Comparison of ENCODE assay signal across 11 cellular contexts in genomic region chr1:224499204-224499603, GRCh38.
A peak's percentile ranks its signal among the peaks of the same experiment; 100 is the strongest.
DNase-seq lines count a peak whose midpoint lies in the region; ATAC-seq, FAIRE-seq and TF ChIP-seq lines count a peak whose summit lies in the region.
"Had no signal": no experiment of that assay in that cellular context is flagged by ENCODE, and none has a peak within 500 bp of the region (broad histone marks: within the 10 kb centered on the region; RNA-seq: fewer than 3 reads in every experiment).

No MANE protein-coding gene starts in this region.

- H3K9me3 Mint-ChIP-seq in activated T-cell treated with anti-CD3 and anti-CD28 coated beads, Interleukin-2, amount 50 U/mL, for 72 hours, result peaks cover 3 to 5% of the 10 kb centered on the region in 2 donors

- in situ Hi-C loops in gastrocnemius medialis (cut with MboI; ENCODE audit: low sequenced_read_pairs in 4 of 4), result no loop called here

- H3K27me3 ChIP-seq in SJSA1 (replicated peaks) (no peaks in the 10 kb centered on the region), suprapubic skin (no peaks in the 10 kb centered on the region), gastrocnemius medialis (no peaks in the 10 kb centered on the region)
- H3K27me3 ChIP-seq: Peyer's patch had no signal

- no peak for TF ChIP-seq POLR2A in suprapubic skin (IDR thresholded peaks at IDR 0.05)
- no peak for TF ChIP-seq POLR2A in gastrocnemius medialis (IDR thresholded peaks at IDR 0.05)

- peaks cover 48% of the 10 kb centered on the region for H3K4me1 ChIP-seq in SJSA1 (replicated peaks)
- H3K4me1 ChIP-seq in suprapubic skin, result peaks cover 75% of the 10 kb centered on the region
- H3K4me1 ChIP-seq in gastrocnemius medialis, result peaks cover 23 to 32% of the 10 kb centered on the region in 2 donors

- no peak overlapping the region for H3K4me3 ChIP-seq in SJSA1
- no peak overlapping the region for H3K4me3 ChIP-seq in suprapubic skin
- H3K4me3 ChIP-seq in gastrocnemius medialis, result no peak overlapping the region
- H3K4me3 ChIP-seq: Peyer's patch had no signal

- H3K4me1 Mint-ChIP-seq in activated T-cell treated with anti-CD3 and anti-CD28 coated beads, Interleukin-2, amount 50 U/mL, for 72 hours (ENCODE audit: low read depth), result peaks cover 70% of the 10 kb centered on the region

- H3K36me3 Mint-ChIP-seq in activated T-cell treated with anti-CD3 and anti-CD28 coated beads, Interleukin-2, amount 50 U/mL, for 72 hours (ENCODE audit: insufficient read depth in 2 of 2), result peaks cover 5 to 11% of the 10 kb centered on the region in 2 donors

- H3K27ac ChIP-seq in SJSA1, result peak overlapping the region; percentile 98
- H3K27ac ChIP-seq in epithelial cell of prostate, result peak overlapping the region; percentile 95
- H3K27ac ChIP-seq in suprapubic skin, result peak overlapping the region; percentile 91
- peak overlapping the region in 1 of 4 donors; percentile 58 for H3K27ac ChIP-seq in gastrocnemius medialis

- H3K9me3 ChIP-seq in SJSA1 (replicated peaks), result no peaks in the 10 kb centered on the region
- no peaks in the 10 kb centered on the region for H3K9me3 ChIP-seq in suprapubic skin
- no peaks in the 10 kb centered on the region for H3K9me3 ChIP-seq in gastrocnemius medialis
- H3K9me3 ChIP-seq: Peyer's patch had no signal

- DNase-seq in activated T-cell treated with anti-CD3 and anti-CD28 coated beads, Interleukin-2, amount 50 U/mL, for 72 hours, result no peak
- no peak for DNase-seq in activated T-cell treated with anti-CD3 and anti-CD28 coated beads, Interleukin-2, amount 50 U/mL, for 48 hours
- DNase-seq in SJSA1 (ENCODE audit: low read depth in 1 of 2, low spot score in 2 of 2) (no peak), epithelial cell of prostate (ENCODE audit: low read depth, low spot score) (no peak), suprapubic skin (ENCODE audit: low spot score in 2 of 2) (no peak), mesenteric fat pad (ENCODE audit: low spot score) (no peak), GM19239 (ENCODE audit: insufficient read length, low spot score) (no peak), gastrocnemius medialis (no peak)
- DNase-seq: effector CD8-positive, alpha-beta T cell; NCI-H1417; Peyer's patch had no signal

- no peaks in the 10 kb centered on the region for H3K27me3 Mint-ChIP-seq in activated T-cell treated with anti-CD3 and anti-CD28 coated beads, Interleukin-2, amount 50 U/mL, for 72 hours (ENCODE audit: low read depth)

- peak overlapping the region; percentile 88 for H3K27ac Mint-ChIP-seq in activated T-cell treated with anti-CD3 and anti-CD28 coated beads, Interleukin-2, amount 50 U/mL, for 72 hours

- no peak for ATAC-seq in activated T-cell treated with anti-CD3 and anti-CD28 coated beads, Interleukin-2, amount 50 U/mL, for 72 hours (replicated peaks in 1 of 2)
- no peak for ATAC-seq in gastrocnemius medialis

- peak overlapping the region; percentile 48 to 63 for H3K4me3 Mint-ChIP-seq in activated T-cell treated with anti-CD3 and anti-CD28 coated beads, Interleukin-2, amount 50 U/mL, for 72 hours

- no peak for TF ChIP-seq EP300 in suprapubic skin (IDR thresholded peaks at IDR 0.05)

- FAIRE-seq in GM19239 (lab: Jason Lieb, UNC), result no peak

- H3K36me3 ChIP-seq in SJSA1, result no peaks in the 10 kb centered on the region
- no peaks in the 10 kb centered on the region for H3K36me3 ChIP-seq in suprapubic skin
- H3K36me3 ChIP-seq in gastrocnemius medialis, result no peaks in the 10 kb centered on the region
- H3K36me3 ChIP-seq: Peyer's patch had no signal

- TF ChIP-seq CTCF in suprapubic skin (IDR thresholded peaks at IDR 0.05) (no peak), gastrocnemius medialis (IDR thresholded peaks at IDR 0.05 in 4 of 5, conservative IDR thresholded peaks at IDR 0.05 in 1 of 5) (no peak)

- intact Hi-C loops in gastrocnemius medialis (cut with DNase I; ENCODE audit: low total_unique reads), result no loop called here

- WGBS in suprapubic skin, result 38% methylated on average over 2 of the region's 2 CpGs
